Comparison of ENCODE assay signal across 8 cellular contexts in genomic region chr11:121410041-121410440, GRCh38. TPM values are rescaled to one million over a fixed set of nuclear protein-coding genes. Genes with fewer than 3 reads are reported as not detected.
DNase-seq lines count a peak whose midpoint lies in the region; ATAC-seq, FAIRE-seq and TF ChIP-seq lines count a peak whose summit lies in the region.
"Not testable (repeated sequence)": the region's sequence is repeated elsewhere in the genome, so short reads cannot be mapped to it uniquely, and the experiment has no call there.

No MANE protein-coding gene starts in this region.

- intact Hi-C loops in activated CD4-positive, alpha-beta memory T cell treated with anti-CD3 and anti-CD28 coated beads for 36 hours (cut with micrococcal nuclease) = loop anchor here (2.0 to 5.0 kb wide), 2 partner anchors 43 to 73 kb away; no protein-coding TSS in a partner anchor

- H3K4me1 Mint-ChIP-seq in GM23338 = peaks cover 40% of the 10 kb centered on the region
- H3K4me1 Mint-ChIP-seq in activated CD4-positive, alpha-beta memory T cell treated with anti-CD3 and anti-CD28 coated beads for 36 hours (ENCODE audit: low read depth) = peaks cover 23% of the 10 kb centered on the region
- H3K4me1 Mint-ChIP-seq in activated T-cell treated with anti-CD3 and anti-CD28 coated beads, Interleukin-2, amount 50 U/mL, for 4 hours (ENCODE audit: low read depth) = peaks cover 26% of the 10 kb centered on the region
- peaks cover 31% of the 10 kb centered on the region for H3K4me1 Mint-ChIP-seq in activated naive CD4-positive, alpha-beta T cell treated with anti-CD3 and anti-CD28 coated beads, Interleukin-2, amount 50 U/mL, for 24 hours
- peaks cover 28% of the 10 kb centered on the region for H3K4me1 Mint-ChIP-seq in activated naive CD8-positive, alpha-beta T cell treated with anti-CD3 and anti-CD28 coated beads, Interleukin-2, amount 50 U/mL, for 24 hours

- H3K4me1 ChIP-seq in GM23338 (ENCODE audit: insufficient read depth) = peaks cover 32% of the 10 kb centered on the region

- not testable (repeated sequence) for H2AFZ ChIP-seq in GM23338

- FAIRE-seq in A204.1 (lab: Jason Lieb, UNC) (peak; percentile 6), GM12892 (lab: Jason Lieb, UNC) (peak; percentile 42)

- H4K20me1 ChIP-seq in GM23338 (replicated peaks; ENCODE audit: insufficient read depth) = not testable (repeated sequence)

- not testable (repeated sequence) for H3K79me2 ChIP-seq in GM23338 (replicated peaks; ENCODE audit: insufficient read depth)

- TF ChIP-seq CTCF in GM23338 (conservative IDR thresholded peaks at IDR 0.05; ENCODE audit: low read depth in 2 of 2) = not testable (repeated sequence)

- not testable (repeated sequence) for H3K4me3 ChIP-seq in GM23338

- H3K36me3 ChIP-seq in GM23338 (ENCODE audit: insufficient read depth) = not testable (repeated sequence)

- H3K27me3 Mint-ChIP-seq in GM23338 (ENCODE audit: insufficient read depth, low read depth, poor library complexity); activated CD4-positive, alpha-beta memory T cell treated with anti-CD3 and anti-CD28 coated beads for 36 hours; activated T-cell treated with anti-CD3 and anti-CD28 coated beads, Interleukin-2, amount 50 U/mL, for 4 hours (ENCODE audit: low read depth); activated naive CD4-positive, alpha-beta T cell treated with anti-CD3 and anti-CD28 coated beads, Interleukin-2, amount 50 U/mL, for 24 hours; activated naive CD8-positive, alpha-beta T cell treated with anti-CD3 and anti-CD28 coated beads, Interleukin-2, amount 50 U/mL, for 24 hours: not testable (repeated sequence)

- H3K27ac Mint-ChIP-seq in GM23338 = 0 out of 2 replicates have a peak overlapping the region, but pooled peaks have one; percentile 31
- H3K27ac Mint-ChIP-seq in activated CD4-positive, alpha-beta memory T cell treated with anti-CD3 and anti-CD28 coated beads for 36 hours = peak overlapping the region; percentile 59
- not testable (repeated sequence) for H3K27ac Mint-ChIP-seq in activated naive CD4-positive, alpha-beta T cell treated with anti-CD3 and anti-CD28 coated beads, Interleukin-2, amount 50 U/mL, for 24 hours
- peak overlapping the region; percentile 21 for H3K27ac Mint-ChIP-seq in activated naive CD8-positive, alpha-beta T cell treated with anti-CD3 and anti-CD28 coated beads, Interleukin-2, amount 50 U/mL, for 24 hours

- not testable (repeated sequence) for H3K4me3 Mint-ChIP-seq in GM23338; activated CD4-positive, alpha-beta memory T cell treated with anti-CD3 and anti-CD28 coated beads for 36 hours; activated T-cell treated with anti-CD3 and anti-CD28 coated beads, Interleukin-2, amount 50 U/mL, for 4 hours; activated naive CD8-positive, alpha-beta T cell treated with anti-CD3 and anti-CD28 coated beads, Interleukin-2, amount 50 U/mL, for 24 hours
- peak overlapping the region; percentile 15 for H3K4me3 Mint-ChIP-seq in activated naive CD4-positive, alpha-beta T cell treated with anti-CD3 and anti-CD28 coated beads, Interleukin-2, amount 50 U/mL, for 24 hours

- not testable (repeated sequence) for H3K9me2 ChIP-seq in GM23338 (ENCODE audit: insufficient read depth)

- H3K9me3 Mint-ChIP-seq in GM23338; activated CD4-positive, alpha-beta memory T cell treated with anti-CD3 and anti-CD28 coated beads for 36 hours; activated T-cell treated with anti-CD3 and anti-CD28 coated beads, Interleukin-2, amount 50 U/mL, for 4 hours; activated naive CD4-positive, alpha-beta T cell treated with anti-CD3 and anti-CD28 coated beads, Interleukin-2, amount 50 U/mL, for 24 hours; activated naive CD8-positive, alpha-beta T cell treated with anti-CD3 and anti-CD28 coated beads, Interleukin-2, amount 50 U/mL, for 24 hours: not testable (repeated sequence)

- POLR2A ChIA-PET in activated CD4-positive, alpha-beta memory T cell treated with anti-CD3 and anti-CD28 coated beads for 36 hours (lab: Charles Lee) = not testable (repeated sequence)

- not testable (repeated sequence) for TF ChIP-seq POLR2A in GM12892 (IDR thresholded peaks at IDR 0.05; ENCODE audit: low read depth, low read length)

- not testable (repeated sequence) for H3K27me3 ChIP-seq in GM23338 (ENCODE audit: insufficient read depth)

- not testable (repeated sequence) for H3K27ac ChIP-seq in GM23338 (ENCODE audit: low read depth)

- not testable (repeated sequence) for DNase-seq in GM12892 (ENCODE audit: insufficient read length); GM23338 (ENCODE audit: low spot score); activated CD4-positive, alpha-beta memory T cell treated with anti-CD3 and anti-CD28 coated beads for 36 hours; activated T-cell treated with anti-CD3 and anti-CD28 coated beads, Interleukin-2, amount 50 U/mL, for 4 hours; activated naive CD8-positive, alpha-beta T cell treated with anti-CD3 and anti-CD28 coated beads, Interleukin-2, amount 50 U/mL, for 24 hours

- not testable (repeated sequence) for H3K36me3 Mint-ChIP-seq in GM23338 (ENCODE audit: low read depth); activated CD4-positive, alpha-beta memory T cell treated with anti-CD3 and anti-CD28 coated beads for 36 hours; activated T-cell treated with anti-CD3 and anti-CD28 coated beads, Interleukin-2, amount 50 U/mL, for 4 hours (ENCODE audit: insufficient read depth); activated naive CD4-positive, alpha-beta T cell treated with anti-CD3 and anti-CD28 coated beads, Interleukin-2, amount 50 U/mL, for 24 hours; activated naive CD8-positive, alpha-beta T cell treated with anti-CD3 and anti-CD28 coated beads, Interleukin-2, amount 50 U/mL, for 24 hours (ENCODE audit: low read depth)

- CTCF ChIA-PET in activated CD4-positive, alpha-beta memory T cell treated with anti-CD3 and anti-CD28 coated beads for 36 hours (lab: Charles Lee) = not testable (repeated sequence)

- not testable (repeated sequence) for H3K4me2 ChIP-seq in GM23338

- not testable (repeated sequence) for ATAC-seq in GM23338; activated naive CD8-positive, alpha-beta T cell treated with anti-CD3 and anti-CD28 coated beads, Interleukin-2, amount 50 U/mL, for 24 hours
- ATAC-seq in activated CD4-positive, CD25-positive, alpha-beta regulatory T cell treated with anti-CD3 and anti-CD28 coated beads, Interleukin-2, amount 50 U/mL, for 24 hours = peak; percentile 38 to 57
- ATAC-seq in activated T-cell treated with anti-CD3 and anti-CD28 coated beads, Interleukin-2, amount 50 U/mL, for 4 hours = peak; percentile 29 to 55

- not testable (repeated sequence) for H3F3A ChIP-seq in GM23338 (replicated peaks; ENCODE audit: low read depth)

RNA-seq across cellular contexts. Expression of gene SORL1, which starts 42.1 kb away (rescaled TPM):
- 61.4 TPM for polyA plus RNA-seq in GM12892 (2012; ENCODE audit: missing spikeins)
- 78.3 and 78.8 TPM in 2 replicates for total RNA-seq in GM23338 (2014; rRNA removed; shearing (Covaris generic))
- 20.1 and 23.0 TPM in 2 replicates for polyA plus RNA-seq in GM23338 (2016; fragmentation: Nextera tagmentation; extraction: Ambion mirVana)
- total RNA-seq in activated CD4-positive, alpha-beta memory T cell treated with anti-CD3 and anti-CD28 coated beads for 36 hours = 10 to 100 TPM; 48.1 to 49.3 TPM
- total RNA-seq in activated T-cell treated with anti-CD3 and anti-CD28 coated beads, Interleukin-2, amount 50 U/mL, for 4 hours = 10 to 100 TPM; 21.3 to 25.6 (median 21.3) TPM
